Comparison of ENCODE assay signal across 8 cellular contexts in genomic region chr4:128060620-128061565, GRCh38. TPM values are rescaled to one million over a fixed set of nuclear protein-coding genes. Genes with fewer than 3 reads are reported as not detected.
DNase-seq lines count a peak whose midpoint lies in the region; ATAC-seq and TF ChIP-seq lines count a peak whose summit lies in the region.

Gene LARP1B, plus strand, starts transcription at chr4:128061312. Its CDS starts 13,640 bp downstream, at chr4:128074952.

- H3K36me3 ChIP-seq in osteoblast (ENCODE audit: insufficient read depth, low read length) (no peaks in the 10 kb centered on the region), testis (ENCODE audit: low read depth, missing control alignments) (no peaks in the 10 kb centered on the region)

- intact Hi-C loops in testis (cut with DNase I; ENCODE audit: low total_unique reads) = no loop called here

- peak; percentile 98 for DNase-seq in GM10248 (ENCODE audit: extremely low spot score)
- peak; percentile 86 for DNase-seq in NCI-H1048 (lab: John Stamatoyannopoulos, UW)
- peak; percentile 48 for DNase-seq in glomerular endothelial cell (ENCODE audit: extremely low read depth, low read depth, low spot score)
- peak; percentile 100 for DNase-seq in osteoblast (ENCODE audit: insufficient read length, low spot score, missing footprints)
- DNase-seq in testis = peak; percentile 96

- H3K27ac ChIP-seq in osteoblast (ENCODE audit: low read depth, low read length) (peak within 1 kb of the TSS; percentile 88), testis (peak within 1 kb of the TSS; percentile 97 to 98)

- peak within 1 kb of the TSS; percentile 95 for H3K27ac Mint-ChIP-seq in activated naive CD4-positive, alpha-beta T cell treated with anti-CD3 and anti-CD28 coated beads, Interleukin-2, amount 50 U/mL, for 24 hours

- CTCF ChIA-PET in GM10248 (lab: Yijun Ruan, JAX) = interaction anchor here (0.8 to 1.5 kb wide), 9 partner anchors 10 to 329 kb away, joined by 3 to 5 read pairs (median 3); partner anchors contain the start of genes ABHD18 and MFSD8

- H3K4me3 Mint-ChIP-seq in activated naive CD4-positive, alpha-beta T cell treated with anti-CD3 and anti-CD28 coated beads, Interleukin-2, amount 50 U/mL, for 24 hours = peak within 1 kb of the TSS; percentile 90

- H3K27me3 Mint-ChIP-seq in activated naive CD4-positive, alpha-beta T cell treated with anti-CD3 and anti-CD28 coated beads, Interleukin-2, amount 50 U/mL, for 24 hours = no peaks in the 10 kb centered on the region

- peak within 1 kb of the TSS; percentile 94 for H3K4me2 ChIP-seq in osteoblast (ENCODE audit: insufficient read depth, low read length)

- H3K4me3 ChIP-seq in osteoblast (ENCODE audit: insufficient read depth, low read length) (peak within 1 kb of the TSS; percentile 93), testis (peak within 1 kb of the TSS; percentile 80 to 86)

- peaks cover 22% of the 10 kb centered on the region for H3K4me1 Mint-ChIP-seq in activated naive CD4-positive, alpha-beta T cell treated with anti-CD3 and anti-CD28 coated beads, Interleukin-2, amount 50 U/mL, for 24 hours

- TF ChIP-seq CTCF in GM10248 (IDR thresholded peaks at IDR 0.05; ENCODE audit: control extremely low read depth, extremely low read depth, low read depth, missing control alignments) = no peak
- TF ChIP-seq CTCF in osteoblast (IDR thresholded peaks at IDR 0.05; ENCODE audit: extremely low read depth, low read depth, low read length) = no peak
- TF ChIP-seq CTCF in testis (IDR thresholded peaks at IDR 0.05) = no peak

- peak within 1 kb of the TSS; percentile 90 for H2AFZ ChIP-seq in osteoblast (ENCODE audit: low read length)

- 0 to 3% methylated on average over 12 to 71 of the region's 118 CpGs for WGBS in testis, 2 donors

- H3K9me3 Mint-ChIP-seq in activated naive CD4-positive, alpha-beta T cell treated with anti-CD3 and anti-CD28 coated beads, Interleukin-2, amount 50 U/mL, for 24 hours = no peaks in the 10 kb centered on the region

- H3K79me2 ChIP-seq in osteoblast (ENCODE audit: insufficient read depth, low read length) = peaks cover 42% of the 10 kb centered on the region

- H3K27me3 ChIP-seq in osteoblast (ENCODE audit: insufficient read depth, low read length) (no peaks in the 10 kb centered on the region), testis (no peaks in the 10 kb centered on the region)

- H3K9me3 ChIP-seq in osteoblast (ENCODE audit: low read depth, low read length) = no peaks in the 10 kb centered on the region
- H3K9me3 ChIP-seq in testis = no peaks in the 10 kb centered on the region

- ATAC-seq in HG02588 (IDR thresholded peaks at IDR 0.05; ENCODE audit: unreplicated experiment) (peak; percentile 88), SK-N-SH treated with all-trans-retinoic acid at 6 μM for 48 hours (peak; percentile 96)

- no peaks in the 10 kb centered on the region for H3K36me3 Mint-ChIP-seq in activated naive CD4-positive, alpha-beta T cell treated with anti-CD3 and anti-CD28 coated beads, Interleukin-2, amount 50 U/mL, for 24 hours

- POLR2A ChIA-PET in GM10248 (lab: Yijun Ruan, JAX) = interaction anchor here (0.5 to 1.5 kb wide), 5 partner anchors 9 to 801 kb away, joined by 3 to 15 read pairs (median 4); partner anchors contain the start of genes ABHD18, HSPA4L and MFSD8

- peaks cover 15% of the 10 kb centered on the region for H4K20me1 ChIP-seq in osteoblast (ENCODE audit: insufficient read depth, low read length)

- TF ChIP-seq POLR2A in testis (IDR thresholded peaks at IDR 0.05) = peak; percentile 65

- H3K4me1 ChIP-seq in osteoblast (ENCODE audit: insufficient read depth, low read length) (peaks cover 2% of the 10 kb centered on the region), testis (peaks cover 5% of the 10 kb centered on the region)

TF ChIP-seq in SK-N-SH treated with all-trans-retinoic acid at 6 μM for 48 hours, 23 proteins besides CTCF, POLR2A, EP300 and RAD21:
- TF ChIP-seq ZFP30 (CRISPR knock-in tag; IDR thresholded peaks at IDR 0.05) (no peak), SNAI2 (CRISPR knock-in tag; IDR thresholded peaks at IDR 0.05) (no peak), CSRNP3 (CRISPR knock-in tag; IDR thresholded peaks at IDR 0.05) (no peak), ZFP3 (CRISPR knock-in tag; IDR thresholded peaks at IDR 0.05) (peak; percentile 73; the same call in 1 of the 2 replicates), ZNF70 (CRISPR knock-in tag; IDR thresholded peaks at IDR 0.05) (no peak), ZC3H10 (CRISPR knock-in tag; IDR thresholded peaks at IDR 0.05) (0 out of 2 replicates have a peak, but pooled peaks have one; percentile 17), PATZ1 (CRISPR knock-in tag; IDR thresholded peaks at IDR 0.05; ENCODE audit: borderline replicate concordance) (no peak), CSDC2 (CRISPR knock-in tag; IDR thresholded peaks at IDR 0.05) (peak; percentile 96), BACH2 (CRISPR knock-in tag; IDR thresholded peaks at IDR 0.05; ENCODE audit: borderline replicate concordance) (no peak), TSHZ2 (CRISPR knock-in tag; IDR thresholded peaks at IDR 0.05) (0 out of 2 replicates have a peak, but pooled peaks have one; percentile 42), ARNTL (CRISPR knock-in tag; IDR thresholded peaks at IDR 0.05; ENCODE audit: borderline replicate concordance, low read depth) (no peak), CREB5 (CRISPR knock-in tag; IDR thresholded peaks at IDR 0.05; ENCODE audit: low read depth) (no peak)
TF ChIP-seq in SK-N-SH treated with all-trans-retinoic acid at 6 μM for 48 hours: peak in this region for 4.

RNA-seq across cellular contexts. Expression of gene LARP1B, which starts in this region (rescaled TPM):
- total RNA-seq in glomerular endothelial cell (11.5 and 16.7 TPM in 2 replicates), osteoblast (25.9 and 27.9 TPM in 2 replicates), testis (10 to 100 TPM; 54.5 to 86.1 TPM)
- polyA plus RNA-seq in testis (ENCODE audit: insufficient read depth, low read depth, low replicate concordance) = 97.5 TPM

Comparison
In these comparisons a context has a peak if more than half of its experiments do, and no peak if none do; other contexts are left out.
1. Peak in every context shown above with its lines: DNase-seq, ATAC-seq, H3K4me3 ChIP-seq and H3K27ac ChIP-seq.
2. DNase-seq: peak in every context shown above with its lines; median percentile 100 in osteoblast; 98 in GM10248; 96 in testis; 86 in NCI-H1048; 48 in glomerular endothelial cell.